In the genomic region with DNA sequence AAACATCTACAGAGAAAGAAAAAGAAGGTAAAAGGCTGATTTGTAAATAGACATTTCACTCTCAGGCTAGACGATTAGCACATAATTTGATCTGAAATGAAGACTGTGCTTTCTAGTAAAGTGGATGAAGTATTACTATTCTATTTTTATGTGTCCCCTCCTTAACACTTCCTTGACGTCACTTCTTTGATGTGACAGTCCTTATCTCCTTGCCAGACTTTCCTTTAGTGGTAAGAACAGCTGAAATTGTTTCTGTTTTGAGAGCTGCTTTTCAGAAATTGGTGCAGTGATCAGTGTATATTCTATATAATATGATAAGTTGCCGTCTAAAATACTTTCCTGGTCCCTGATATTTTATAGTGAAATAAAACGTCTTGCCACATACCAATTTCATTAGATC, we compare ENCODE assay signal across 24 cellular contexts.
"Had no signal": no experiment of that assay in that cellular context is flagged by ENCODE, and none has a peak within 500 bp of the region (broad histone marks: within the 10 kb centered on the region; RNA-seq: fewer than 3 reads in every experiment).

No MANE protein-coding gene starts in this region.

- H3K36me3 ChIP-seq: brain microvascular endothelial cell, gastrocnemius medialis, right atrium auricular region, suprapubic skin, tibial artery, upper lobe of right lung had no signal

- H3K27me3 ChIP-seq: brain microvascular endothelial cell, dorsolateral prefrontal cortex, gastrocnemius medialis, hepatocyte, right atrium auricular region, suprapubic skin, tibial artery, upper lobe of right lung had no signal

- ATAC-seq: gastrocnemius medialis, left colon, T-helper 17 cell, upper lobe of right lung had no signal

- H3K4me1 ChIP-seq: gastrocnemius medialis, right atrium auricular region, suprapubic skin, tibial artery, upper lobe of right lung had no signal

- H2AFZ ChIP-seq: hepatocyte had no signal

- H3K79me2 ChIP-seq: hepatocyte had no signal

- H3K4me2 ChIP-seq: hepatocyte had no signal

- H3K27ac ChIP-seq: brain microvascular endothelial cell, coronary artery, dorsolateral prefrontal cortex, gastrocnemius medialis, hepatocyte, right atrium auricular region, suprapubic skin, tibial artery, upper lobe of right lung had no signal

- DNase-seq: activated CD4-positive, alpha-beta T cell treated with anti-CD3 and anti-CD28 coated beads for 4 hours; activated CD4-positive, alpha-beta T cell treated with anti-CD3 and anti-CD28 coated beads, Interleukin-2, amount 50 U/mL, for 4 hours; activated effector memory CD4-positive, alpha-beta T cell treated with Interleukin-2 at 50 U/mL for 16 hours; activated naive CD4-positive, alpha-beta T cell treated with anti-CD3 and anti-CD28 coated beads, Interleukin-2, amount 10 ng/mL, durations not matched to agents 7 days and 5 days; activated naive CD8-positive, alpha-beta T cell treated with anti-CD3 and anti-CD28 coated beads, Interleukin-2, amount 10 ng/mL, durations not matched to agents 7 days and 5 days; activated T-cell treated with anti-CD3 and anti-CD28 coated beads for 4 hours; brain microvascular endothelial cell; dorsolateral prefrontal cortex; effector memory CD4-positive, alpha-beta T cell; gastrocnemius medialis; glutamatergic neuron; left colon; naive B cell; stimulated activated CD4-positive, alpha-beta T cell treated with anti-CD3 and anti-CD28 coated beads, Interleukin-15, amount 100 ng/mL, for 24 hours; stimulated activated CD4-positive, alpha-beta T cell treated with anti-CD3 and anti-CD28 coated beads, Interleukin-2, amount 100 ng/mL, for 24 hours; stimulated activated naive CD4-positive, alpha-beta T cell; T-helper 17 cell; T1000; tibial artery; upper lobe of right lung had no signal

- H3K9me3 ChIP-seq: gastrocnemius medialis, right atrium auricular region, suprapubic skin, tibial artery, upper lobe of right lung had no signal

- H3K4me3 ChIP-seq: coronary artery, dorsolateral prefrontal cortex, gastrocnemius medialis, hepatocyte, right atrium auricular region, suprapubic skin, tibial artery, upper lobe of right lung had no signal
